ENCODE assay signal across 17 cellular contexts in the genomic region with DNA sequence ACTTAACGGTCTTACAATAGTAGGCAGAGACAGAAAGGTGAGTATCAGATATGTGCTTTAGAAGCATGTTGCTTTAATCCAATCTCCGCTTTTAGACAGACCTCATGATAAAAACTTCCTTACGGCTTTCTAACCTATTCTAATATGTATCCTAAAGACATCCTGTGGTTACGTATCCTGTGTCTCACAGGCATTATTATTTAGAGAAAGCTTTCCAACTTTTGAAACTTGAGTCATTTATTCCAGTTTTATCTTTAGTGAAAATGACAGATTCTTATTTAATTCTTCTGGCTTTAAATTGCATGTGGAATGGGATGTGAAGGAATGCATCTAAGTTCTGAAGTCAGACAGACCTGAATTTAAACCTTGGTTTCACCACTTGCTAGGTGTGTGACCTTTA.
DNase-seq lines count a peak whose midpoint lies in the region; ATAC-seq and TF ChIP-seq lines count a peak whose summit lies in the region.
"Had no signal": no experiment of that assay in that cellular context is flagged by ENCODE, and none has a peak within 500 bp of the region (broad histone marks: within the 10 kb centered on the region; RNA-seq: fewer than 3 reads in every experiment).

No MANE protein-coding gene starts in this region.

- no peaks in the 10 kb centered on the region for H3K9me2 ChIP-seq in Loucy (replicated peaks; ENCODE audit: low read depth, low read length)

- 0 out of 22 replicates have a peak overlapping the region, but pooled peaks of 1 of the 11 experiments have one; percentile 18 for H3K9ac ChIP-seq in BLaER1 treated with 17β-estradiol and CSF1 and Interleukin-3, amounts not matched to agents 10 nM and 100 nM
- H3K9ac ChIP-seq in Loucy (ENCODE audit: low read depth, low read length, poor library complexity, severe bottlenecking) = no peak overlapping the region

- H3K4me3 ChIP-seq in BLaER1 treated with 17β-estradiol and CSF1 and Interleukin-3, amounts not matched to agents 10 nM and 100 nM = no peak overlapping the region
- H3K4me3 ChIP-seq in Loucy (ENCODE audit: low read length, poor library complexity, severe bottlenecking) = no peak overlapping the region
- H3K4me3 ChIP-seq in fibroblast of mammary gland (ENCODE audit: control insufficient read depth, low read depth, low read length) = no peak overlapping the region
- H3K4me3 ChIP-seq: K562, SK-N-MC had no signal

- peaks cover 20% of the 10 kb centered on the region for H3K36me3 Mint-ChIP-seq in activated naive CD8-positive, alpha-beta T cell treated with anti-CD3 and anti-CD28 coated beads for 36 hours
- H3K36me3 Mint-ChIP-seq in naive thymus-derived CD8-positive, alpha-beta T cell = peaks cover 0 to 8% (median 7%) of the 10 kb centered on the region in 3 donors

- H4K20me1 ChIP-seq in BLaER1 treated with 17β-estradiol and CSF1 and Interleukin-3, amounts not matched to agents 10 nM and 100 nM = no peaks in the 10 kb centered on the region
- no peaks in the 10 kb centered on the region for H4K20me1 ChIP-seq in Loucy (ENCODE audit: insufficient read depth, low read length, poor library complexity, severe bottlenecking)

- peak overlapping the region in 9 of 11 experiments; percentile 58 to 80 (median 71); a peak in 14 of 22 replicates for H3K27ac ChIP-seq in BLaER1 treated with 17β-estradiol and CSF1 and Interleukin-3, amounts not matched to agents 10 nM and 100 nM
- H3K27ac ChIP-seq: SK-N-MC had no signal

- peaks cover 35 to 66% (median 49%) of the 10 kb centered on the region in 11 experiments for H3K9me3 ChIP-seq in BLaER1 treated with 17β-estradiol and CSF1 and Interleukin-3, amounts not matched to agents 10 nM and 100 nM (replicated peaks in 1 of 11)
- H3K9me3 ChIP-seq in Loucy (ENCODE audit: insufficient read depth, low read depth, low read length) = no peaks in the 10 kb centered on the region; the same call in 1 of the 2 replicates

- H3K4me1 Mint-ChIP-seq in activated naive CD8-positive, alpha-beta T cell treated with anti-CD3 and anti-CD28 coated beads for 36 hours = peaks cover 20% of the 10 kb centered on the region
- H3K4me1 Mint-ChIP-seq in naive thymus-derived CD8-positive, alpha-beta T cell = peaks cover 0 to 9% (median under 1%) of the 10 kb centered on the region in 4 donors
- H3K4me1 Mint-ChIP-seq: CD4-positive, alpha-beta memory T cell had no signal

- H3K4me1 ChIP-seq in BLaER1 treated with 17β-estradiol and CSF1 and Interleukin-3, amounts not matched to agents 10 nM and 100 nM = peaks cover 21 to 35% (median 29%) of the 10 kb centered on the region in 10 experiments
- H3K4me1 ChIP-seq in Loucy (ENCODE audit: insufficient read depth, low read length, poor library complexity, severe bottlenecking) = peaks cover 26% of the 10 kb centered on the region

- H3K27me3 Mint-ChIP-seq in activated naive CD8-positive, alpha-beta T cell treated with anti-CD3 and anti-CD28 coated beads for 36 hours = no peaks in the 10 kb centered on the region
- H3K27me3 Mint-ChIP-seq in naive thymus-derived CD8-positive, alpha-beta T cell = peaks cover 0 to 2% (median 0%) of the 10 kb centered on the region in 5 donors

- POLR2A ChIA-PET in naive thymus-derived CD8-positive, alpha-beta T cell (lab: Charles Lee) = interaction anchor here (1.1 kb wide), 1 partner anchor 119 kb away, joined by 3 read pairs; a partner anchor contains a TSS

- no peak overlapping the region for H2AFZ ChIP-seq in Loucy (ENCODE audit: low read length)

- H3F3A ChIP-seq in Loucy (ENCODE audit: low read depth) = peaks cover 2% of the 10 kb centered on the region; the same call in 1 of the 2 replicates

- ATAC-seq in naive thymus-derived CD8-positive, alpha-beta T cell = no peak
- ATAC-seq: K562, Panc1, Right ventricle myocardium inferior had no signal

- no peaks in the 10 kb centered on the region for H3K36me3 ChIP-seq in BLaER1 treated with 17β-estradiol and CSF1 and Interleukin-3, amounts not matched to agents 10 nM and 100 nM
- H3K36me3 ChIP-seq in Loucy (ENCODE audit: insufficient read depth, low read length) = no peaks in the 10 kb centered on the region

- H3K79me2 ChIP-seq in Loucy (ENCODE audit: insufficient read depth, low read length) = no peaks in the 10 kb centered on the region

- H3K9me3 Mint-ChIP-seq in activated naive CD8-positive, alpha-beta T cell treated with anti-CD3 and anti-CD28 coated beads for 36 hours = peaks cover 13% of the 10 kb centered on the region
- H3K9me3 Mint-ChIP-seq in naive thymus-derived CD8-positive, alpha-beta T cell = peaks cover 0 to 13% (median 7%) of the 10 kb centered on the region in 9 donors

- H3K27ac Mint-ChIP-seq in activated naive CD8-positive, alpha-beta T cell treated with anti-CD3 and anti-CD28 coated beads for 36 hours = peak overlapping the region; percentile 25
- H3K27ac Mint-ChIP-seq in naive thymus-derived CD8-positive, alpha-beta T cell = no peak overlapping the region
- H3K27ac Mint-ChIP-seq: CD4-positive, alpha-beta memory T cell had no signal

- H3K4me3 Mint-ChIP-seq in activated naive CD8-positive, alpha-beta T cell treated with anti-CD3 and anti-CD28 coated beads for 36 hours = no peak overlapping the region
- H3K4me3 Mint-ChIP-seq in naive thymus-derived CD8-positive, alpha-beta T cell = no peak overlapping the region
- H3K4me3 Mint-ChIP-seq: CD4-positive, alpha-beta memory T cell had no signal

- TF ChIP-seq CTCF in Loucy (conservative IDR thresholded peaks at IDR 0.05; ENCODE audit: low read length) (no peak), fibroblast of mammary gland (conservative IDR thresholded peaks at IDR 0.05; ENCODE audit: control insufficient read depth, insufficient read depth, low read depth, low read length) (no peak)

- peak overlapping the region; percentile 59 to 83 (median 73) for H3K4me2 ChIP-seq in BLaER1 treated with 17β-estradiol and CSF1 and Interleukin-3, amounts not matched to agents 10 nM and 100 nM
- peak overlapping the region; percentile 39 for H3K4me2 ChIP-seq in Loucy (ENCODE audit: low read depth, low read length, poor library complexity, severe bottlenecking)

- H3K27me3 ChIP-seq in BLaER1 treated with 17β-estradiol and CSF1 and Interleukin-3, amounts not matched to agents 10 nM and 100 nM = no peaks in the 10 kb centered on the region
- no peaks in the 10 kb centered on the region for H3K27me3 ChIP-seq in Loucy (ENCODE audit: insufficient read depth, low read length, poor library complexity, severe bottlenecking)

- DNase-seq in activated naive CD8-positive, alpha-beta T cell treated with anti-CD3 and anti-CD28 coated beads for 36 hours = no peak
- DNase-seq in fibroblast of mammary gland (ENCODE audit: low read depth) = peak; percentile 16
- no peak for DNase-seq in naive thymus-derived CD8-positive, alpha-beta T cell
- DNase-seq in SW 1271 (lab: John Stamatoyannopoulos, UW) = no peak
- no peak for DNase-seq in NK-92 (lab: John Stamatoyannopoulos, UW; ENCODE audit: unreplicated experiment)
- DNase-seq: CD4-positive, alpha-beta memory T cell; GOT3; NCI-H1417 treated with DMSO at 0.1 percent for 48 hours; NCI-H187 treated with DMSO at 0.1 percent for 48 hours; NCI-H524; T-helper 1 cell had no signal
